Comparison of ENCODE assay signal across 17 cellular contexts in genomic region chr14:36521598-36522345, GRCh38. TPM values are rescaled to one million over a fixed set of nuclear protein-coding genes. Genes with fewer than 3 reads are reported as not detected.
DNase-seq lines count a peak whose midpoint lies in the region; ATAC-seq and TF ChIP-seq lines count a peak whose summit lies in the region.
"Had no signal": no experiment of that assay in that cellular context is flagged by ENCODE, and none has a peak within 500 bp of the region (broad histone marks: within the 10 kb centered on the region; RNA-seq: fewer than 3 reads in every experiment).

No MANE protein-coding gene starts in this region.

- H3K27me3 Mint-ChIP-seq in glutamatergic neuron (ENCODE audit: unreplicated experiment) (peaks cover 39% of the 10 kb centered on the region), immature natural killer cell (ENCODE audit: low read depth in 3 of 3) (peaks cover 16 to 31% (median 24%) of the 10 kb centered on the region in 3 donors)

- H3K4me3 ChIP-seq in H7 (ENCODE audit: insufficient read depth, low read depth, low read length) = no peak overlapping the region
- H3K4me3 ChIP-seq: GM12878 had no signal

- no peaks in the 10 kb centered on the region for H3K36me3 Mint-ChIP-seq in glutamatergic neuron (ENCODE audit: unreplicated experiment)
- peaks cover 0 to 4% (median 0%) of the 10 kb centered on the region in 3 donors for H3K36me3 Mint-ChIP-seq in immature natural killer cell

- H3K4me1 Mint-ChIP-seq in glutamatergic neuron (ENCODE audit: low read depth, unreplicated experiment) (peaks cover 4% of the 10 kb centered on the region), immature natural killer cell (peaks cover 0 to 6% of the 10 kb centered on the region in 2 donors)

- peak overlapping the region; percentile 55 for H3K4me3 Mint-ChIP-seq in glutamatergic neuron (ENCODE audit: unreplicated experiment)
- peak overlapping the region in 1 of 5 donors; percentile 25 for H3K4me3 Mint-ChIP-seq in immature natural killer cell

- DNase-seq in NCI-H2227 (lab: John Stamatoyannopoulos, UW; ENCODE audit: unreplicated experiment) = peak; percentile 29
- DNase-seq in NCI-H2227 treated with DMSO at 0.1 percent for 48 hours (lab: John Stamatoyannopoulos, UW) = no peak
- peak; percentile 80 for DNase-seq in H7
- DNase-seq in glutamatergic neuron = peak; percentile 33
- DNase-seq in retina = peak; percentile 65
- DNase-seq in GDM1 (lab: John Stamatoyannopoulos, UW) = no peak
- no peak for DNase-seq in immature natural killer cell
- DNase-seq: activated naive CD4-positive, alpha-beta T cell treated with anti-CD3 and anti-CD28 coated beads, Interleukin-2, amount 50 U/mL, for 16 hours; EL; HFFc6; mesenchymal stem cell; NCI-H1417 treated with DMSO at 0.1 percent for 48 hours; nucleus accumbens; spleen had no signal

- H3K9me3 Mint-ChIP-seq in glutamatergic neuron (ENCODE audit: unreplicated experiment) = peaks cover 7% of the 10 kb centered on the region
- peaks cover 0 to 17% (median 8%) of the 10 kb centered on the region in 6 donors for H3K9me3 Mint-ChIP-seq in immature natural killer cell
- H3K9me3 Mint-ChIP-seq: HFFc6 had no signal

- no peaks in the 10 kb centered on the region for H3K36me3 ChIP-seq in H7 (replicated peaks; ENCODE audit: control insufficient read depth, insufficient read depth, low read length)
- H3K36me3 ChIP-seq: spleen had no signal

- peaks cover 99% of the 10 kb centered on the region for H3K27me3 ChIP-seq in H7 (ENCODE audit: control insufficient read depth, insufficient read depth, low read length)

- H3K27ac Mint-ChIP-seq in glutamatergic neuron (ENCODE audit: unreplicated experiment) (no peak overlapping the region), immature natural killer cell (no peak overlapping the region)
- H3K27ac Mint-ChIP-seq: CD14-positive monocyte, HFFc6 had no signal

- no peak for TF ChIP-seq CTCF in glutamatergic neuron (IDR thresholded peaks at IDR 0.05; ENCODE audit: partially characterized antibody, unreplicated experiment)

- ATAC-seq in HG02678 (IDR thresholded peaks at IDR 0.05; ENCODE audit: unreplicated experiment) = no peak
- ATAC-seq: GM12878 had no signal

RNA-seq across cellular contexts. Expression of gene NKX2-1, which starts 1.7 kb away (rescaled TPM):
- total RNA-seq in H7 (2014; rRNA removed; shearing (Covaris generic)) = 0.78 and 1.7 TPM in 2 replicates
- not detected for total RNA-seq in glutamatergic neuron (ENCODE audit: unreplicated experiment)
- not detected for polyA plus RNA-seq in immature natural killer cell
- total RNA-seq: GM12878, HFFc6, spleen had no signal
- polyA plus RNA-seq: CD14-positive monocyte, spleen had no signal

Comparison
In these comparisons a context has a peak if more than half of its experiments do, and no peak if none do; other contexts are left out.
1. DNase-seq: peak in NCI-H2227 (single experiment), H7 (single experiment), glutamatergic neuron (single experiment) and retina (single experiment); none in NCI-H2227 treated with DMSO at 0.1 percent for 48 hours (single experiment), GDM1 (single experiment) and immature natural killer cell (0 of 3).